ENCODE assay signal across 1 cellular context in genomic region chr11:30488304-30488998, GRCh38.
TF ChIP-seq lines count a peak whose summit lies in the region.

No MANE protein-coding gene starts in this region.

TF ChIP-seq in HepG2, 621 proteins besides CTCF, POLR2A, EP300 and RAD21 (continued from another document and continues in another):
- no peak for TF ChIP-seq TERF1 (CRISPR knock-in tag; IDR thresholded peaks at IDR 0.05)
- no peak for TF ChIP-seq SNAI1 (CRISPR knock-in tag; IDR thresholded peaks at IDR 0.05; ENCODE audit: borderline replicate concordance)
- peak; percentile 52; the same call in 1 of the 2 replicates for TF ChIP-seq POGZ (CRISPR knock-in tag; IDR thresholded peaks at IDR 0.05)
- TF ChIP-seq TAF15 (IDR thresholded peaks at IDR 0.05; ENCODE audit: low read depth, low read length, poor library complexity, severe bottlenecking) = no peak
- no peak for TF ChIP-seq ZNF230 (CRISPR knock-in tag; IDR thresholded peaks at IDR 0.05)
- TF ChIP-seq SMARCC2 (IDR thresholded peaks at IDR 0.05) = no peak
- TF ChIP-seq SRY (CRISPR knock-in tag; IDR thresholded peaks at IDR 0.05) = no peak
- TF ChIP-seq ATF1 (CRISPR knock-in tag; IDR thresholded peaks at IDR 0.05) = 0 out of 2 replicates have a peak, but pooled peaks have one; percentile 35
- no peak for TF ChIP-seq SMYD3 (CRISPR knock-in tag; IDR thresholded peaks at IDR 0.05)
- TF ChIP-seq ZNF629 (CRISPR knock-in tag; conservative IDR thresholded peaks at IDR 0.05) = no peak
- TF ChIP-seq ZNF251 (CRISPR knock-in tag; IDR thresholded peaks at IDR 0.05) = no peak
- TF ChIP-seq ZNF761 (CRISPR knock-in tag; conservative IDR thresholded peaks at IDR 0.05) = no peak
- peak; percentile 51; the same call in 1 of the 2 replicates for TF ChIP-seq ZNF609 (CRISPR knock-in tag; IDR thresholded peaks at IDR 0.05; ENCODE audit: borderline replicate concordance)
- TF ChIP-seq ZNF576 (CRISPR knock-in tag; IDR thresholded peaks at IDR 0.05) = no peak
- TF ChIP-seq ZFP36 (IDR thresholded peaks at IDR 0.05; ENCODE audit: borderline replicate concordance, low read depth, low read length, partially characterized antibody) = no peak
- peak; percentile 81 for TF ChIP-seq HNF4G (IDR thresholded peaks at IDR 0.05; ENCODE audit: borderline replicate concordance, low read depth, low read length)
- no peak for TF ChIP-seq HNF4G (CRISPR knock-in tag; IDR thresholded peaks at IDR 0.05; ENCODE audit: borderline replicate concordance, low read depth)
- no peak for TF ChIP-seq HNRNPL (IDR thresholded peaks at IDR 0.05; ENCODE audit: low read depth, low read length)
- no peak for TF ChIP-seq ZNF790 (CRISPR knock-in tag; IDR thresholded peaks at IDR 0.05; ENCODE audit: borderline replicate concordance)
- TF ChIP-seq RXRB (CRISPR knock-in tag; IDR thresholded peaks at IDR 0.05; ENCODE audit: borderline replicate concordance) = peak; percentile 69; the same call in 1 of the 2 replicates
- TF ChIP-seq GTF2F1 (IDR thresholded peaks at IDR 0.05; ENCODE audit: low read length) = 0 out of 2 replicates have a peak, but pooled peaks have one; percentile 18
- TF ChIP-seq KDM4B (CRISPR knock-in tag; IDR thresholded peaks at IDR 0.05) = no peak
- no peak for TF ChIP-seq CHCHD3 (CRISPR knock-in tag; IDR thresholded peaks at IDR 0.05)
- peak; percentile 72 for TF ChIP-seq ZGPAT (CRISPR knock-in tag; IDR thresholded peaks at IDR 0.05)
- TF ChIP-seq GABPA (IDR thresholded peaks at IDR 0.05; ENCODE audit: low read depth, low read length) = no peak
- peak; percentile 46; the same call in 1 of the 2 replicates for TF ChIP-seq GABPA (CRISPR knock-in tag; IDR thresholded peaks at IDR 0.05; ENCODE audit: low read depth)
- 0 out of 2 replicates have a peak, but pooled peaks have one; percentile 15 for TF ChIP-seq PATZ1 (CRISPR knock-in tag; IDR thresholded peaks at IDR 0.05)
- TF ChIP-seq ZXDC (CRISPR knock-in tag; IDR thresholded peaks at IDR 0.05) = no peak
- TF ChIP-seq ZNF326 (CRISPR knock-in tag; IDR thresholded peaks at IDR 0.05; ENCODE audit: borderline replicate concordance) = no peak
- no peak for TF ChIP-seq ZNF101 (CRISPR knock-in tag; IDR thresholded peaks at IDR 0.05; ENCODE audit: borderline replicate concordance, low read depth)
- TF ChIP-seq ZNF615 (CRISPR knock-in tag; IDR thresholded peaks at IDR 0.05; ENCODE audit: borderline replicate concordance) = no peak
- TF ChIP-seq KDM2A (CRISPR knock-in tag; IDR thresholded peaks at IDR 0.05; ENCODE audit: borderline replicate concordance, low read depth) = no peak
- TF ChIP-seq CENPBD1 (CRISPR knock-in tag; IDR thresholded peaks at IDR 0.05; ENCODE audit: borderline replicate concordance, low read depth) = no peak
- no peak for TF ChIP-seq SP5 (CRISPR knock-in tag; IDR thresholded peaks at IDR 0.05; ENCODE audit: borderline replicate concordance, low read depth)
- TF ChIP-seq HNRNPLL (IDR thresholded peaks at IDR 0.05; ENCODE audit: low read depth, low read length, poor library complexity, severe bottlenecking) = no peak
- 0 out of 2 replicates have a peak, but pooled peaks have one; percentile 18 for TF ChIP-seq ZKSCAN8 (CRISPR knock-in tag; IDR thresholded peaks at IDR 0.05; ENCODE audit: borderline replicate concordance)
- TF ChIP-seq ZBTB49 (CRISPR knock-in tag; IDR thresholded peaks at IDR 0.05; ENCODE audit: borderline replicate concordance) = no peak
- TF ChIP-seq ZNF20 (CRISPR knock-in tag; IDR thresholded peaks at IDR 0.05) = no peak
- no peak for TF ChIP-seq NCOA1 (CRISPR knock-in tag; IDR thresholded peaks at IDR 0.05)
- TF ChIP-seq ZFY (CRISPR knock-in tag; IDR thresholded peaks at IDR 0.05) = no peak
- TF ChIP-seq ZKSCAN5 (CRISPR knock-in tag; IDR thresholded peaks at IDR 0.05) = no peak
- TF ChIP-seq ZSCAN22 (CRISPR knock-in tag; IDR thresholded peaks at IDR 0.05) = no peak
- TF ChIP-seq ERF (CRISPR knock-in tag; IDR thresholded peaks at IDR 0.05) = 0 out of 2 replicates have a peak, but pooled peaks have one; percentile 42
- no peak for TF ChIP-seq U2AF1 (optimal IDR thresholded peaks at IDR 0.05; ENCODE audit: low read depth, low read length)
- no peak for TF ChIP-seq MBNL3 (CRISPR knock-in tag; conservative IDR thresholded peaks at IDR 0.05)
- TF ChIP-seq BRCA1 (CRISPR knock-in tag; IDR thresholded peaks at IDR 0.05) = no peak
- no peak for TF ChIP-seq ZFP90 (CRISPR knock-in tag; IDR thresholded peaks at IDR 0.05; ENCODE audit: borderline replicate concordance)
- 0 out of 2 replicates have a peak, but pooled peaks have one; percentile 13 for TF ChIP-seq PPARG (CRISPR knock-in tag; conservative IDR thresholded peaks at IDR 0.05)
- TF ChIP-seq IRF2 (CRISPR knock-in tag; IDR thresholded peaks at IDR 0.05) = peak; percentile 26; the same call in 1 of the 2 replicates
- TF ChIP-seq HMGXB4 (CRISPR knock-in tag; IDR thresholded peaks at IDR 0.05; ENCODE audit: borderline replicate concordance in 1 of 2, low read depth in 1 of 2) = no peak; a peak in 1 of 4 replicates
- TF ChIP-seq AKAP8 (CRISPR knock-in tag; IDR thresholded peaks at IDR 0.05) = no peak
- 0 out of 2 replicates have a peak, but pooled peaks have one; percentile 30 for TF ChIP-seq FOSL2 (CRISPR knock-in tag; IDR thresholded peaks at IDR 0.05)
- TF ChIP-seq ZNF12 (CRISPR knock-in tag; IDR thresholded peaks at IDR 0.05) = peak; percentile 57; the same call in 1 of the 2 replicates
